23 cellular contexts compared by ENCODE assay signal in genomic region chr5:175573493-175574269, GRCh38.
DNase-seq lines count a peak whose midpoint lies in the region; FAIRE-seq and TF ChIP-seq lines count a peak whose summit lies in the region.
"Had no signal": no experiment of that assay in that cellular context is flagged by ENCODE, and none has a peak within 500 bp of the region (broad histone marks: within the 10 kb centered on the region; RNA-seq: fewer than 3 reads in every experiment).

No MANE protein-coding gene starts in this region.

- 24% methylated on average over 15 of the region's 15 CpGs; no CpG with 5 or more reads in 1 of the 2 experiments for WGBS in H1 (ENCODE audit: extremely low coverage in 1 of 2, insufficient coverage in 1 of 2, insufficient read length in 1 of 2, insufficient replicate concordance in 2 of 2, low coverage in 1 of 2, low lambda C conversion rate in 2 of 2, missing lambda C conversion rate in 1 of 2), 2 experiments
- 30% methylated on average over 15 of the region's 15 CpGs for WGBS in suprapubic skin

- TF ChIP-seq CTCF in H1 (IDR thresholded peaks at IDR 0.05; ENCODE audit: control extremely low read depth in 1 of 3, insufficient read depth in 1 of 3, low read depth in 1 of 3, low read length in 3 of 3) (no peak), suprapubic skin (IDR thresholded peaks at IDR 0.05) (no peak)

- POLR2A ChIA-PET in H1 (lab: Charles Lee; ENCODE audit: partially characterized antibody), result interaction anchor here (0.8 to 1.7 kb wide), 6 partner anchors 14 to 44 kb away, joined by 3 to 7 read pairs (median 4); no protein-coding TSS in a partner anchor

- peak overlapping the region; percentile 85; the same call in 1 of the 2 replicates for H2BK12ac ChIP-seq in H1 (ENCODE audit: low read depth, low read length)

- peak; percentile 31 for DNase-seq in activated effector memory CD4-positive, alpha-beta T cell treated with anti-CD3 and anti-CD28 coated beads, Interleukin-2, amount 50 U/mL, for 16 hours
- no peak for DNase-seq in activated effector memory CD4-positive, alpha-beta T cell treated with Interleukin-2 at 50 U/mL for 16 hours
- DNase-seq in H1 (ENCODE audit: low read depth in 1 of 2, low spot score in 2 of 2) (peak in 1 of 2 experiments; percentile 60), suprapubic skin (ENCODE audit: low spot score in 2 of 2) (no peak), urothelium cell line (ENCODE audit: low spot score) (no peak), erythroblast (lab: John Stamatoyannopoulos, UW) (no peak)
- DNase-seq: 8988T; activated naive CD4-positive, alpha-beta T cell treated with anti-CD3 and anti-CD28 coated beads, Interleukin-2, amount 50 U/mL, for 16 hours; activated T-cell treated with anti-CD3 and anti-CD28 coated beads, Interleukin-2, amount 50 U/mL, for 48 hours; CD8-positive, alpha-beta T cell; cerebellar nuclear complex; NCI-H2081 treated with DMSO at 0.1 percent for 48 hours; stimulated activated CD4-positive, alpha-beta T cell treated with anti-CD3 and anti-CD28 coated beads, Interleukin-4, amount 100 ng/mL, for 24 hours; stimulated activated naive CD4-positive, alpha-beta T cell treated with Interleukin-2 at 50 U/mL for 16 hours; T-helper 1 cell had no signal

- H3K56ac ChIP-seq in H1 (replicated peaks; ENCODE audit: insufficient read length, low read depth, low read length), result peak overlapping the region; percentile 46

- TF ChIP-seq RAD21 in H1 (IDR thresholded peaks at IDR 0.05 in 1 of 2, conservative IDR thresholded peaks at IDR 0.05 in 1 of 2; ENCODE audit: low read depth in 2 of 2, low read length in 2 of 2), result 0 out of 4 replicates have a peak, but pooled peaks of 1 of the 2 experiments have one; percentile 2

- no peak overlapping the region for H3K23ac ChIP-seq in H1 (ENCODE audit: insufficient read length)

- H2BK5ac ChIP-seq in H1 (ENCODE audit: low read depth, low read length), result peak overlapping the region; percentile 20; the same call in 1 of the 2 replicates

- peak overlapping the region; percentile 93 for H2BK120ac ChIP-seq in H1 (replicated peaks; ENCODE audit: low read depth, low read length)

- peak overlapping the region; percentile 76 to 89 for H3K4me2 ChIP-seq in H1 (ENCODE audit: insufficient read depth in 1 of 2, low read depth in 2 of 2, low read length in 2 of 2)
- H3K4me2 ChIP-seq: KMS-11, PC-9 had no signal

- no peak overlapping the region for H4K8ac ChIP-seq in H1 (ENCODE audit: extremely low read depth, insufficient read depth, low read length)

- TF ChIP-seq EP300 in H1 (IDR thresholded peaks at IDR 0.05; ENCODE audit: borderline replicate concordance in 1 of 2, low read depth in 2 of 2, low read length in 2 of 2), result no peak
- no peak for TF ChIP-seq EP300 in suprapubic skin (IDR thresholded peaks at IDR 0.05)

- TF ChIP-seq POLR2A in H1 (IDR thresholded peaks at IDR 0.05; ENCODE audit: control extremely low read depth in 1 of 2, low read depth in 2 of 2, low read length in 2 of 2) (no peak), suprapubic skin (IDR thresholded peaks at IDR 0.05) (no peak), erythroblast (IDR thresholded peaks at IDR 0.05; ENCODE audit: low read length) (no peak)

- 0 out of 2 replicates have a peak overlapping the region, but pooled peaks have one; percentile 46 for H2BK15ac ChIP-seq in H1 (ENCODE audit: low read length)

- H3K79me2 ChIP-seq in H1 (ENCODE audit: control insufficient read depth in 1 of 2, insufficient read depth in 2 of 2, low read length in 2 of 2), result no peaks in the 10 kb centered on the region

- H3K27ac ChIP-seq in H1 (ENCODE audit: low read depth, low read length), result no peak overlapping the region
- peak overlapping the region; percentile 48 for H3K27ac ChIP-seq in skeletal muscle tissue (ENCODE audit: low read depth, low read length)
- H3K27ac ChIP-seq in suprapubic skin, result no peak overlapping the region
- H3K27ac ChIP-seq: KMS-11, PC-9, SJSA1 had no signal

- peaks cover 0 to 4% (median 0%) of the 10 kb centered on the region in 4 experiments; a peak in 2 of 7 replicates for H3K27me3 ChIP-seq in H1 (replicated peaks in 1 of 4; ENCODE audit: control insufficient read depth in 3 of 4, extremely low read depth in 1 of 4, insufficient read depth in 3 of 4, low read length in 3 of 4)
- peaks cover 0 to 7% (median 4%) of the 10 kb centered on the region in 3 donors for H3K27me3 ChIP-seq in skeletal muscle tissue (ENCODE audit: control insufficient read depth in 3 of 3, insufficient read depth in 3 of 3, low read length in 3 of 3)
- H3K27me3 ChIP-seq in suprapubic skin, result peaks cover 42% of the 10 kb centered on the region
- H3K27me3 ChIP-seq: SJSA1 had no signal

- H3K4me3 ChIP-seq in H1 (ENCODE audit: extremely low read depth in 1 of 4, insufficient read depth in 2 of 4, low read depth in 3 of 4, low read length in 4 of 4) (peak overlapping the region in 3 of 4 experiments; percentile 37 to 51 (median 46); a peak in 7 of 8 replicates), iPS-18c (ENCODE audit: insufficient read depth, low read depth, low read length) (peak overlapping the region; percentile 36; the same call in 1 of the 2 replicates), skeletal muscle tissue (ENCODE audit: low read length in 3 of 3) (peak overlapping the region in 1 of 3 donors; percentile 29), suprapubic skin (no peak overlapping the region)
- H3K4me3 ChIP-seq: PC-9, SJSA1 had no signal

- H3K36me3 ChIP-seq in H1 (ENCODE audit: control insufficient read depth in 2 of 4, insufficient read depth in 4 of 4, low read length in 3 of 4) (no peaks in the 10 kb centered on the region), skeletal muscle tissue (ENCODE audit: control insufficient read depth in 3 of 3, insufficient read depth in 3 of 3, low read length in 3 of 3) (no peaks in the 10 kb centered on the region), suprapubic skin (no peaks in the 10 kb centered on the region)
- H3K36me3 ChIP-seq: SJSA1 had no signal

- no peak overlapping the region for H2AK5ac ChIP-seq in H1 (ENCODE audit: low read depth, low read length)

- no peak overlapping the region for H3K14ac ChIP-seq in H1 (ENCODE audit: insufficient read length)

- peak overlapping the region; percentile 63 for H2BK20ac ChIP-seq in H1 (ENCODE audit: low read length)

- peaks cover 2% of the 10 kb centered on the region; the same call in 1 of the 2 replicates for H3K79me1 ChIP-seq in H1 (ENCODE audit: low read depth, low read length)

- CTCF ChIA-PET in H1 (lab: Charles Lee; ENCODE audit: partially characterized antibody), result interaction anchor here (0.6 to 2.4 kb wide), 5 partner anchors 8 to 140 kb away, joined by 3 to 12 read pairs (median 3); no protein-coding TSS in a partner anchor

- no peaks in the 10 kb centered on the region for H3K9me3 ChIP-seq in H1 (ENCODE audit: insufficient read depth in 2 of 2, low read depth in 1 of 2, low read length in 1 of 2)
- peaks cover 3% of the 10 kb centered on the region for H3K9me3 ChIP-seq in iPS-18c (ENCODE audit: control insufficient read depth, insufficient read depth, low read length)
- peaks cover 0 to 3% (median 2%) of the 10 kb centered on the region in 3 donors for H3K9me3 ChIP-seq in skeletal muscle tissue (ENCODE audit: control insufficient read depth in 3 of 3, low read length in 3 of 3)
- no peaks in the 10 kb centered on the region for H3K9me3 ChIP-seq in suprapubic skin

- peak overlapping the region; percentile 73 for H3K4ac ChIP-seq in H1 (replicated peaks; ENCODE audit: insufficient read length, low read depth, low read length)

- H3K4me1 ChIP-seq in H1 (replicated peaks in 1 of 4; ENCODE audit: control insufficient read depth in 3 of 4, insufficient read depth in 4 of 4, low read length in 3 of 4) (peaks cover 4 to 7% (median 6%) of the 10 kb centered on the region in 4 experiments; a peak in 6 of 7 replicates), skeletal muscle tissue (ENCODE audit: control insufficient read depth in 3 of 3, insufficient read depth in 3 of 3, low read length in 3 of 3) (peaks cover 0 to 13% (median 11%) of the 10 kb centered on the region in 3 donors), suprapubic skin (no peaks in the 10 kb centered on the region)
- H3K4me1 ChIP-seq: SJSA1 had no signal

- no peaks in the 10 kb centered on the region for H4K20me1 ChIP-seq in H1 (replicated peaks in 1 of 2; ENCODE audit: control insufficient read depth in 1 of 2, insufficient read depth in 2 of 2, low read length in 2 of 2)

- H3K23me2 ChIP-seq in H1 (ENCODE audit: low read depth, low read length), result peaks cover 3% of the 10 kb centered on the region

- FAIRE-seq in H1 (lab: Jason Lieb, UNC), result peak; percentile 72
- no peak for FAIRE-seq in urothelium cell line (lab: Jason Lieb, UNC)
- FAIRE-seq: G401.6, GM18507, TTC549 had no signal

- H2AFZ ChIP-seq in H1 (ENCODE audit: low read length), result peak overlapping the region; percentile 75
- H2AFZ ChIP-seq: PC-9 had no signal

- H3K9ac ChIP-seq in H1 (replicated peaks in 1 of 4; ENCODE audit: extremely low read depth in 1 of 4, low read depth in 3 of 4, low read length in 3 of 4), result no peak overlapping the region; a peak in 2 of 7 replicates
- H3K9ac ChIP-seq in skeletal muscle tissue (ENCODE audit: low read depth in 1 of 3, low read length in 3 of 3), result peak overlapping the region in 1 of 3 donors; percentile 63
- H3K9ac ChIP-seq: KMS-11 had no signal

- H4K5ac ChIP-seq in H1 (ENCODE audit: insufficient read length, low read depth, low read length), result peak overlapping the region; percentile 72

- H4K91ac ChIP-seq in H1 (replicated peaks; ENCODE audit: insufficient read length, low read length), result peak overlapping the region; percentile 89

- H3K18ac ChIP-seq in H1 (ENCODE audit: extremely low read depth, low read length), result peak overlapping the region; percentile 85

TF ChIP-seq in H1, 55 proteins besides CTCF, POLR2A, EP300 and RAD21:
- TF ChIP-seq CTBP2 (IDR thresholded peaks at IDR 0.05; ENCODE audit: borderline replicate concordance, insufficient read depth, insufficient read length, low read length), result peak; percentile 74
- peak; percentile 44 for TF ChIP-seq KDM4A (IDR thresholded peaks at IDR 0.05; ENCODE audit: low read depth, low read length, severe bottlenecking)
- 0 out of 2 replicates have a peak, but pooled peaks have one; percentile 65 for TF ChIP-seq RBBP5 (IDR thresholded peaks at IDR 0.05; ENCODE audit: borderline replicate concordance, low read depth, low read length)
- 0 out of 2 replicates have a peak, but pooled peaks have one; percentile 18 for TF ChIP-seq TAF1 (IDR thresholded peaks at IDR 0.05; ENCODE audit: low read depth, low read length)
- no peak for TF ChIP-seq HDAC6 (IDR thresholded peaks at IDR 0.05; ENCODE audit: low read depth, low read length)
- TF ChIP-seq, protein P1, sequence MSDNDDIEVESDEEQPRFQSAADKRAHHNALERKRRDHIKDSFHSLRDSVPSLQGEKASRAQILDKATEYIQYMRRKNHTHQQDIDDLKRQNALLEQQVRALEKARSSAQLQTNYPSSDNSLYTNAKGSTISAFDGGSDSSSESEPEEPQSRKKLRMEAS (IDR thresholded peaks at IDR 0.05), result 0 out of 2 replicates have a peak, but pooled peaks have one; percentile 29
- TF ChIP-seq RNF2 (IDR thresholded peaks at IDR 0.05; ENCODE audit: borderline replicate concordance, low read depth, low read length, missing control alignments, poor library complexity, severe bottlenecking), result no peak
